In the genomic region with DNA sequence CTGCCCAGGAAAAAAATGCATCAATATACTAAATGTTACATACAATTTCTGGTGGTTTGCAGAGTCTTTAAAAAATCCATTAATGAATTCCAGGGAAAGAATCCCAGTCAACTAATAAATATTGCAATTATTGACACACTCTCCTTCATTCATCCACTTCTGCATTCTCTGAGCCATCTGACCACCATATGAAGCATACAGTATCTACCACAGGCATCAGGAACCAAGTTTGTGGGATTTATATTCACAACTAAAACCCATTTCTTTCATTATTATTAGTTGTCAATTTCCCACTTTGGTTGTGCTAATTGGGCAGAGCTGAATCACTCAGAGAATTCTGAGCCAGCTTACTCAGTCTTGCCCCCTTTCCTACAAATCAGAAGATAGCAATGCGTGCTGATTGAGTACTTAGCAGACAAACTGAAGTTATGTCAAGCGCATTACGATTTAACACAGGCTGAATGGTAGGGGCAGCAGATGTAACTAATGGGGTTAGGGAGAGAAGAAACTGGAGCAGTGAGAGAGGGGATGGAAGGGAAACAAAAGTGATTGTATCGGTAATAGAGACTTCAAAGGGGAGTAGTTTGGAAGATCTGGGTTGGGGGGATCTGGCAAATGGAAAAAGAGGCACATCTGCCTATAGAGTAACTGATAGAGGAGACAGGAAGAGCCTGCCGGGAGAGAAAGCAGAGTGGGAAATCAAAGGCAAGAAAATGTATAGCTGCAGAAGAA, we compare ENCODE assay signal across 23 cellular contexts. TPM values are rescaled to one million over a fixed set of nuclear protein-coding genes. Genes with fewer than 3 reads are reported as not detected.
DNase-seq lines count a peak whose midpoint lies in the region; ATAC-seq and TF ChIP-seq lines count a peak whose summit lies in the region.
"Had no signal": no experiment of that assay in that cellular context is flagged by ENCODE, and none has a peak within 500 bp of the region (broad histone marks: within the 10 kb centered on the region; RNA-seq: fewer than 3 reads in every experiment).

No MANE protein-coding gene starts in this region.

- H3K36me3 ChIP-seq in right atrium auricular region = no peaks in the 10 kb centered on the region
- H3K36me3 ChIP-seq in ectodermal cell (ENCODE audit: control insufficient read depth, insufficient read depth, low read length) = no peaks in the 10 kb centered on the region
- H3K36me3 ChIP-seq in tibial nerve = no peaks in the 10 kb centered on the region
- no peaks in the 10 kb centered on the region for H3K36me3 ChIP-seq in psoas muscle (ENCODE audit: insufficient read depth in 1 of 2, low read depth in 1 of 2)
- H3K36me3 ChIP-seq: colonic mucosa, uterus had no signal

- no peak overlapping the region for H3K4me3 ChIP-seq in right atrium auricular region
- H3K4me3 ChIP-seq in ectodermal cell (ENCODE audit: insufficient read depth, low read depth, low read length) = no peak overlapping the region
- H3K4me3 ChIP-seq in tibial nerve = no peak overlapping the region
- no peak overlapping the region for H3K4me3 ChIP-seq in lower leg skin (ENCODE audit: low read depth, poor library complexity, severe bottlenecking)
- no peak overlapping the region for H3K4me3 ChIP-seq in psoas muscle
- H3K4me3 ChIP-seq: body of pancreas, colonic mucosa, uterus had no signal

- ATAC-seq in left ventricle myocardium superior (no peak), HG03135 (IDR thresholded peaks at IDR 0.05; ENCODE audit: unreplicated experiment) (no peak), psoas muscle (no peak)
- ATAC-seq: activated CD4-positive, CD25-positive, alpha-beta regulatory T cell treated with anti-CD3 and anti-CD28 coated beads, Interleukin-2, amount 50 U/mL, for 24 hours; activated CD8-positive, alpha-beta T cell treated with anti-CD3 and anti-CD28 coated beads, Interleukin-2, amount 10 ng/mL, durations not matched to agents 7 days and 5 days; body of pancreas; HepG2 had no signal

- H3K27ac ChIP-seq in right atrium auricular region (peak overlapping the region; percentile 15 to 28), ectodermal cell (ENCODE audit: insufficient read depth, low read depth, low read length, poor library complexity, severe bottlenecking) (peak overlapping the region; percentile 4), tibial nerve (peak overlapping the region; percentile 24 to 90 (median 66)), psoas muscle (no peak overlapping the region)
- H3K27ac ChIP-seq: body of pancreas, C4-2B, colonic mucosa, parathyroid adenoma had no signal

- H3K27me3 ChIP-seq in right atrium auricular region (no peaks in the 10 kb centered on the region), ectodermal cell (ENCODE audit: control insufficient read depth, insufficient read depth, low read length, poor library complexity, severe bottlenecking) (no peaks in the 10 kb centered on the region), tibial nerve (no peaks in the 10 kb centered on the region), psoas muscle (ENCODE audit: insufficient read depth in 3 of 3, low read length in 2 of 3) (no peaks in the 10 kb centered on the region)
- H3K27me3 ChIP-seq: body of pancreas, uterus had no signal

- 56 to 59% methylated on average over 5 of the region's 5 CpGs for WGBS in ectodermal cell, 2 experiments
- 42 to 47% methylated on average over 5 of the region's 5 CpGs for WGBS in tibial nerve, 2 donors
- 63 to 70% methylated on average over 5 of the region's 5 CpGs for WGBS in lower leg skin, 2 donors
- 74 to 78% (median 77%) methylated on average over 5 of the region's 5 CpGs for WGBS in psoas muscle, 3 donors

- TF ChIP-seq EP300 in tibial nerve (IDR thresholded peaks at IDR 0.05) = no peak

- H3K4me3 Mint-ChIP-seq in nephron progenitor cell = peak overlapping the region; percentile 1
- H3K4me3 Mint-ChIP-seq: activated CD8-positive, alpha-beta T cell treated with anti-CD3 and anti-CD28 coated beads, Interleukin-2, amount 10 ng/mL, durations not matched to agents 7 days and 5 days; activated naive CD8-positive, alpha-beta T cell; activated T-helper 1 cell treated with anti-CD3 and anti-CD28 coated beads, Interleukin-12 subunit alpha, Interleukin-12 subunit beta, Interleukin-2, Interleukin-4 antibody, amounts not matched to agents 30 ng/mL and 10 ng/mL and 1 ng/mL, durations not matched to agents 14 hours and 24 hours and 36 hours; T-helper 2 cell treated with Interferon-gamma antibody and Interleukin-4, amounts not matched to agents 5 μg/mL and 100 μg/mL, for 36 hours had no signal

- peak overlapping the region; percentile 66 for H3K27ac Mint-ChIP-seq in nephron progenitor cell
- H3K27ac Mint-ChIP-seq: activated CD8-positive, alpha-beta T cell treated with anti-CD3 and anti-CD28 coated beads, Interleukin-2, amount 10 ng/mL, durations not matched to agents 7 days and 5 days; activated naive CD8-positive, alpha-beta T cell; activated T-helper 1 cell treated with anti-CD3 and anti-CD28 coated beads, Interleukin-12 subunit alpha, Interleukin-12 subunit beta, Interleukin-2, Interleukin-4 antibody, amounts not matched to agents 30 ng/mL and 10 ng/mL and 1 ng/mL, durations not matched to agents 14 hours and 24 hours and 36 hours; T-helper 2 cell treated with Interferon-gamma antibody and Interleukin-4, amounts not matched to agents 5 μg/mL and 100 μg/mL, for 36 hours had no signal

- no peaks in the 10 kb centered on the region for H3K9me3 Mint-ChIP-seq in nephron progenitor cell
- H3K9me3 Mint-ChIP-seq: activated T-helper 1 cell treated with anti-CD3 and anti-CD28 coated beads, Interleukin-12 subunit alpha, Interleukin-12 subunit beta, Interleukin-2, Interleukin-4 antibody, amounts not matched to agents 30 ng/mL and 10 ng/mL and 1 ng/mL, durations not matched to agents 14 hours and 24 hours and 36 hours; T-helper 2 cell treated with Interferon-gamma antibody and Interleukin-4, amounts not matched to agents 5 μg/mL and 100 μg/mL, for 36 hours had no signal

- H3K9me3 ChIP-seq in right atrium auricular region (no peaks in the 10 kb centered on the region), ectodermal cell (ENCODE audit: control insufficient read depth, low read length) (no peaks in the 10 kb centered on the region), tibial nerve (no peaks in the 10 kb centered on the region), psoas muscle (no peaks in the 10 kb centered on the region)
- H3K9me3 ChIP-seq: body of pancreas, colonic mucosa, uterus had no signal

- DNase-seq in right atrium auricular region (ENCODE audit: low spot score) = no peak
- DNase-seq in left ventricle myocardium superior = no peak
- DNase-seq in nephron progenitor cell = no peak
- no peak for DNase-seq in tibial nerve (ENCODE audit: low spot score in 2 of 2)
- no peak for DNase-seq in lower leg skin (ENCODE audit: low spot score in 2 of 2)
- no peak for DNase-seq in psoas muscle
- DNase-seq: activated CD8-positive, alpha-beta T cell treated with anti-CD3 and anti-CD28 coated beads, Interleukin-2, amount 10 ng/mL, durations not matched to agents 7 days and 5 days; body of pancreas; colonic mucosa; NCI-H2107; NCI-H526 treated with DMSO at 0.1 percent for 48 hours; stimulated activated CD4-positive, alpha-beta T cell treated with anti-CD3 and anti-CD28 coated beads, Interleukin-2, amount 100 ng/mL, for 24 hours; uterus had no signal

- intact Hi-C loops in left ventricle myocardium superior (cut with micrococcal nuclease) = no loop called here
- intact Hi-C loops in lower leg skin (cut with DNase I; ENCODE audit: low total_unique reads) = no loop called here
- intact Hi-C loops in psoas muscle (cut with DNase I) = no loop called here

- TF ChIP-seq POLR2A in tibial nerve (IDR thresholded peaks at IDR 0.05) (no peak), lower leg skin (IDR thresholded peaks at IDR 0.05) (no peak)

- H3K4me1 Mint-ChIP-seq in nephron progenitor cell = peaks cover 10% of the 10 kb centered on the region

- H3K36me3 Mint-ChIP-seq in nephron progenitor cell (ENCODE audit: low read depth) = peaks cover 29% of the 10 kb centered on the region
- H3K36me3 Mint-ChIP-seq: activated naive CD8-positive, alpha-beta T cell had no signal

- H3K4me1 ChIP-seq in right atrium auricular region (peaks cover 0 to 58% of the 10 kb centered on the region in 2 donors), ectodermal cell (ENCODE audit: control insufficient read depth, insufficient read depth, low read length) (peaks cover 54% of the 10 kb centered on the region), tibial nerve (peaks cover 0 to 93% (median 28%) of the 10 kb centered on the region in 4 donors), psoas muscle (peaks cover 6% of the 10 kb centered on the region)
- H3K4me1 ChIP-seq: body of pancreas, parathyroid adenoma, uterus had no signal

- no peaks in the 10 kb centered on the region for H3K27me3 Mint-ChIP-seq in nephron progenitor cell (ENCODE audit: low read depth, poor library complexity)

- TF ChIP-seq CTCF in right atrium auricular region (IDR thresholded peaks at IDR 0.05) = no peak
- TF ChIP-seq CTCF in nephron progenitor cell (IDR thresholded peaks at IDR 0.05) = no peak
- TF ChIP-seq CTCF in tibial nerve (IDR thresholded peaks at IDR 0.05) = no peak
- TF ChIP-seq CTCF in lower leg skin (IDR thresholded peaks at IDR 0.05) = no peak
- no peak for TF ChIP-seq CTCF in psoas muscle (IDR thresholded peaks at IDR 0.05)

RNA-seq across cellular contexts. Expression of gene ZEB2, which starts 52.3 kb away (rescaled TPM):
- total RNA-seq in right atrium auricular region (10 to 100 TPM; 76.1 to 91.7 TPM), left ventricle myocardium superior (83.2 TPM), tibial nerve (100 to 1,000 TPM; 148 to 290 (median 218) TPM), lower leg skin (10 to 100 TPM; 13.8 to 38.8 (median 30.3) TPM), psoas muscle (10 to 100 TPM; 23.3 to 48.7 (median 37.9) TPM)
- 134 TPM for polyA plus RNA-seq in ectodermal cell (2013, experiment 1 of 4)
- 125 TPM for polyA plus RNA-seq in ectodermal cell (2013, experiment 2 of 4)
- 87.6 TPM for polyA plus RNA-seq in ectodermal cell (2013, experiment 3 of 4)
- polyA plus RNA-seq in ectodermal cell (2013, experiment 4 of 4) = 98.3 TPM
- 10 to 100 TPM; 11.6 to 18.1 (median 11.7) TPM for polyA plus RNA-seq in psoas muscle
- total RNA-seq: G401, HepG2 had no signal
